22 cellular contexts compared by ENCODE assay signal in the genomic region with DNA sequence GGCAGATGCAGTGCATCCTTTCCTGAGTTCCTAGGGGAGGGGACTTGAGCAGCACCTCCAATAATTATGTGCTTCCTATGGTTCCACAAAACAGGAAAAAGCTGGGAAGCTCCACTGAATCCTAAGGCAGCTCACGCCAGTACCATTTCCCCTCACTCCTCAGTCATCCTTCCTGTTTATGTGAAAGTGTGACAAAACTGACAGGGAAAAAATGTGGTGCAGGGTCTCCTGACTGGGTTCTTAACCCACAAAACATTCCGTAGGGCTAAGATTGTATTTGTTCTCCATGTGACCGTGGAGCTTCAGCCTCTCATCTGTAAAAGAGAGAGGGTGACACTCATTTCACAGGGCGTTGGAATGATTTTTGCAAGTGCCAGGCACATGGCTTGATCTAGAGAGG. TPM values are rescaled to one million over a fixed set of nuclear protein-coding genes. Genes with fewer than 3 reads are reported as not detected.
DNase-seq lines count a peak whose midpoint lies in the region; FAIRE-seq and TF ChIP-seq lines count a peak whose summit lies in the region.
"Had no signal": no experiment of that assay in that cellular context is flagged by ENCODE, and none has a peak within 500 bp of the region (broad histone marks: within the 10 kb centered on the region; RNA-seq: fewer than 3 reads in every experiment).

No MANE protein-coding gene starts in this region.

- no peak for FAIRE-seq in urothelium cell line (lab: Jason Lieb, UNC)
- FAIRE-seq: endometrium had no signal

- intact Hi-C loops in esophagus squamous epithelium (cut with DNase I): no loop called here
- intact Hi-C loops in tibial artery (cut with DNase I; ENCODE audit: low total_unique reads): no loop called here

- H3K36me3 ChIP-seq in esophagus squamous epithelium: peaks cover 0 to 17% (median 0%) of the 10 kb centered on the region in 3 donors
- peaks cover 0 to 33% of the 10 kb centered on the region in 2 donors for H3K36me3 ChIP-seq in muscle layer of duodenum (ENCODE audit: control insufficient read depth in 1 of 2, insufficient read depth in 2 of 2, low read length in 2 of 2)
- H3K36me3 ChIP-seq in tibial artery: peaks cover 66 to 87% (median 70%) of the 10 kb centered on the region in 3 donors
- H3K36me3 ChIP-seq in HAP-1 (replicated peaks): no peaks in the 10 kb centered on the region

- H3K9me3 Mint-ChIP-seq in IgD-negative memory B cell: no peaks in the 10 kb centered on the region
- H3K9me3 Mint-ChIP-seq: activated T-cell treated with anti-CD3 and anti-CD28 coated beads, Interleukin-2, amount 50 U/mL, for 24 hours; stimulated activated naive CD8-positive, alpha-beta T cell treated with anti-CD3 and anti-CD28 coated beads, Interleukin-15, amount 100 ng/mL, for 72 hours had no signal

- 86 to 87% methylated on average over 4 of the region's 4 CpGs for WGBS in esophagus squamous epithelium, 2 donors

- H3K27me3 ChIP-seq in esophagus squamous epithelium (no peaks in the 10 kb centered on the region), muscle layer of duodenum (ENCODE audit: low read depth, low read length) (no peaks in the 10 kb centered on the region), tibial artery (no peaks in the 10 kb centered on the region), HAP-1 (ENCODE audit: low read depth) (no peaks in the 10 kb centered on the region)
- H3K27me3 ChIP-seq: Peyer's patch had no signal

- TF ChIP-seq POLR2A in esophagus squamous epithelium (IDR thresholded peaks at IDR 0.05): no peak

- in situ Hi-C loops in HAP-1 (cut with MboI; ENCODE audit: low sequenced_read_pairs): no loop called here

- peak overlapping the region in 2 of 3 donors; percentile 21 to 36 for H3K27ac Mint-ChIP-seq in IgD-negative memory B cell
- H3K27ac Mint-ChIP-seq: activated CD8-positive, alpha-beta T cell treated with anti-CD3 and anti-CD28 coated beads, Interleukin-2, amount 10 ng/mL, durations not matched to agents 7 days and 5 days; activated T-cell treated with anti-CD3 and anti-CD28 coated beads, Interleukin-2, amount 50 U/mL, for 24 hours had no signal

- no peak overlapping the region for H3K4me3 ChIP-seq in esophagus squamous epithelium
- no peak overlapping the region for H3K4me3 ChIP-seq in muscle layer of duodenum (ENCODE audit: low read depth in 1 of 2, low read length in 2 of 2)
- H3K4me3 ChIP-seq in tibial artery: no peak overlapping the region
- H3K4me3 ChIP-seq in HAP-1: no peak overlapping the region
- H3K4me3 ChIP-seq: Peyer's patch, SK-N-MC had no signal

- peak overlapping the region in 2 of 4 donors; percentile 39 to 42 for H3K4me3 Mint-ChIP-seq in IgD-negative memory B cell
- H3K4me3 Mint-ChIP-seq: activated CD8-positive, alpha-beta T cell treated with anti-CD3 and anti-CD28 coated beads, Interleukin-2, amount 10 ng/mL, durations not matched to agents 7 days and 5 days; activated T-cell treated with anti-CD3 and anti-CD28 coated beads, Interleukin-2, amount 50 U/mL, for 24 hours; stimulated activated naive CD8-positive, alpha-beta T cell treated with anti-CD3 and anti-CD28 coated beads, Interleukin-15, amount 100 ng/mL, for 72 hours had no signal

- no peaks in the 10 kb centered on the region for H3K9me3 ChIP-seq in esophagus squamous epithelium
- H3K9me3 ChIP-seq in muscle layer of duodenum (ENCODE audit: control insufficient read depth in 1 of 2, low read length in 2 of 2): no peaks in the 10 kb centered on the region
- no peaks in the 10 kb centered on the region for H3K9me3 ChIP-seq in tibial artery
- H3K9me3 ChIP-seq in HAP-1: no peaks in the 10 kb centered on the region
- H3K9me3 ChIP-seq: Peyer's patch had no signal

- no peaks in the 10 kb centered on the region for H3K27me3 Mint-ChIP-seq in IgD-negative memory B cell

- H3K27ac ChIP-seq in esophagus squamous epithelium: peak overlapping the region; percentile 56 to 91 (median 74)
- peak overlapping the region; percentile 32 for H3K27ac ChIP-seq in muscle layer of duodenum (ENCODE audit: low read length)
- peak overlapping the region; percentile 55 to 65 for H3K27ac ChIP-seq in tibial artery
- H3K27ac ChIP-seq: SK-N-MC had no signal

- H3K4me1 ChIP-seq in esophagus squamous epithelium (peaks cover 0 to 51% (median 24%) of the 10 kb centered on the region in 3 donors), muscle layer of duodenum (ENCODE audit: control insufficient read depth in 1 of 2, insufficient read depth in 2 of 2, low read length in 2 of 2) (peaks cover 7 to 45% of the 10 kb centered on the region in 2 donors), tibial artery (peaks cover 0 to 37% (median 2%) of the 10 kb centered on the region in 4 donors), HAP-1 (no peaks in the 10 kb centered on the region)
- H3K4me1 ChIP-seq: Peyer's patch had no signal

- peaks cover 2% of the 10 kb centered on the region for H3K36me3 Mint-ChIP-seq in IgD-negative memory B cell

- TF ChIP-seq CTCF in esophagus squamous epithelium (IDR thresholded peaks at IDR 0.05): no peak
- no peak for TF ChIP-seq CTCF in tibial artery (IDR thresholded peaks at IDR 0.05)

- DNase-seq in esophagus squamous epithelium (lab: John Stamatoyannopoulos, UW): no peak
- no peak for DNase-seq in tibial artery
- DNase-seq in HAP-1 (ENCODE audit: low spot score in 2 of 2): no peak
- DNase-seq in urothelium cell line (ENCODE audit: low spot score): no peak
- no peak for DNase-seq in Kasumi-1 (lab: John Stamatoyannopoulos, UW)
- DNase-seq: activated CD4-positive, CD25-positive, alpha-beta regulatory T cell; activated CD8-positive, alpha-beta T cell treated with anti-CD3 and anti-CD28 coated beads, Interleukin-2, amount 10 ng/mL, durations not matched to agents 7 days and 5 days; activated naive CD4-positive, alpha-beta T cell treated with anti-CD3 and anti-CD28 coated beads, Interleukin-2, amount 50 U/mL, for 16 hours; activated T-cell treated with anti-CD3 and anti-CD28 coated beads, Interleukin-2, amount 50 U/mL, for 24 hours; KBM-7; NCI-H2081; NCI-H510A; NK-92 treated with Interleukin-12 subunit alpha and Interleukin-12 subunit beta, amount 100 ng/mL, for 24 hours; Peyer's patch; stimulated activated CD4-positive, alpha-beta T cell treated with anti-CD3 and anti-CD28 coated beads, Interleukin-2, amount 100 ng/mL, for 24 hours; stimulated activated naive CD8-positive, alpha-beta T cell treated with anti-CD3 and anti-CD28 coated beads, Interleukin-15, amount 100 ng/mL, for 72 hours; T1000 had no signal

- H3K4me1 Mint-ChIP-seq in IgD-negative memory B cell: peaks cover 38 to 56% (median 52%) of the 10 kb centered on the region in 3 donors
- H3K4me1 Mint-ChIP-seq: stimulated activated naive CD8-positive, alpha-beta T cell treated with anti-CD3 and anti-CD28 coated beads, Interleukin-15, amount 100 ng/mL, for 72 hours had no signal

RNA-seq across cellular contexts. Expression of gene LYVE1, which starts 12.2 kb away (rescaled TPM):
- polyA plus RNA-seq in IgD-negative memory B cell: 0.10 TPM
- total RNA-seq in esophagus squamous epithelium: 10 to 100 TPM in 2 of 4 donors, 1 to 10 TPM in 1, under 1 TPM in 1; 0.42 to 66.8 (median 21.6) TPM
- total RNA-seq: activated CD8-positive, alpha-beta T cell treated with anti-CD3 and anti-CD28 coated beads, Interleukin-2, amount 10 ng/mL, durations not matched to agents 7 days and 5 days; fibroblast of villous mesenchyme had no signal

RNA-seq across cellular contexts. Expression of gene RNF141, which starts 39.6 kb away (rescaled TPM):
- 73.6 TPM for polyA plus RNA-seq in IgD-negative memory B cell
- 10 to 100 TPM; 51.7 to 88.4 (median 56.9) TPM for total RNA-seq in esophagus squamous epithelium
